Comparison of ENCODE assay signal across 8 cellular contexts in the genomic region with DNA sequence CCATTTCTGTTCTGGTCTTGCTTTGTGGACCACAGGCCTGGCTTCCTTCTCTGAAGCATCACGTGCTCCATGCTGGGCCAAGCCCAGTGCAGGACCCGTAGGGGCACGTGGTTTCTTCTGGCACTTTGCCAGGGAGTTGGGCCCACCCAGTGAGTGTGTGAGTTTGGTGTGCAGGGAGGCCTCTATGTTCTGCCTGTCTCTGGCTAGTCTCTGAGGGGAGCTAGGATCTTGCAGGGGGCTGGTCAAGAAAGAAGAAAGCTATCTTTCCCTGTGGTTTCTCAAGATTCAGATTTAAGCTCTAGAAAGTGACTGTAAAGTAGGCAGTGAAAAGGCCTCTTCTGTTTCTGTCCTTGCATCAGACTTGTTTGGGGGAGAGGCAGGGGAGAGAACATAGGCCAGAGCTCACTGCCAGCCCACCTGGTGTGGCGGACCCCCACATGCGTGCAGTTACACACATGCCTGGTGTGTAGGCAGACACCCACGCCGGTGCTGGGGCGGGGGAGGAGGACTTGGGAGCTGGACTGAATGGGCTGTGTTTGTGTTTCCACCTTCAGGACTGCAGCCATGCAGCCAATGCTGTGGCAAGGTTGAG. TPM values are rescaled to one million over a fixed set of nuclear protein-coding genes. Genes with fewer than 3 reads are reported as not detected.
DNase-seq lines count a peak whose midpoint lies in the region.

No MANE protein-coding gene starts in this region.

- no peak overlapping the region for H3K4me3 Mint-ChIP-seq in activated CD4-positive, alpha-beta memory T cell treated with anti-CD3 and anti-CD28 coated beads for 36 hours

- H3K4me1 Mint-ChIP-seq in activated CD4-positive, alpha-beta memory T cell treated with anti-CD3 and anti-CD28 coated beads for 36 hours (ENCODE audit: low read depth), result peaks cover 89% of the 10 kb centered on the region

- H3K27me3 Mint-ChIP-seq in activated CD4-positive, alpha-beta memory T cell treated with anti-CD3 and anti-CD28 coated beads for 36 hours, result no peaks in the 10 kb centered on the region

- peak overlapping the region; percentile 47 for H3K18ac ChIP-seq in trophoblast cell (ENCODE audit: low read length)

- H2BK12ac ChIP-seq in trophoblast cell (ENCODE audit: low read length), result peak overlapping the region; percentile 38

- no peak overlapping the region for H4K12ac ChIP-seq in trophoblast cell (ENCODE audit: low read depth, low read length)

- CTCF ChIA-PET in activated CD4-positive, alpha-beta memory T cell treated with anti-CD3 and anti-CD28 coated beads for 36 hours (lab: Charles Lee), result interaction anchor here (1.2 to 3.4 kb wide), 4 partner anchors 11 to 101 kb away, joined by 4 to 24 read pairs (median 7); a partner anchor contains a TSS

- no CpG with 5 or more reads among the region's 8 CpGs for WGBS in trophoblast cell (ENCODE audit: extremely low coverage, insufficient coverage, insufficient read length)

- H3K4ac ChIP-seq in trophoblast cell (ENCODE audit: low read depth, low read length), result peak overlapping the region; percentile 86

- POLR2A ChIA-PET in activated CD4-positive, alpha-beta memory T cell treated with anti-CD3 and anti-CD28 coated beads for 36 hours (lab: Charles Lee), result interaction anchor here (0.6 to 3.2 kb wide), 3 partner anchors 12 to 44 kb away, joined by 3 to 19 read pairs (median 4); a partner anchor contains a TSS

- no peak overlapping the region for H4K91ac ChIP-seq in trophoblast cell (ENCODE audit: low read depth, low read length)

- no peak overlapping the region for H3K14ac ChIP-seq in trophoblast cell (ENCODE audit: low read length)

- H3K27ac Mint-ChIP-seq in activated CD4-positive, alpha-beta memory T cell treated with anti-CD3 and anti-CD28 coated beads for 36 hours, result peak overlapping the region; percentile 80

- no peak overlapping the region for H2BK5ac ChIP-seq in trophoblast cell (ENCODE audit: low read depth, low read length, poor library complexity)

- no peak overlapping the region for H2BK120ac ChIP-seq in trophoblast cell (ENCODE audit: insufficient read depth, low read length, poor library complexity)

- H3K36me3 Mint-ChIP-seq in activated CD4-positive, alpha-beta memory T cell treated with anti-CD3 and anti-CD28 coated beads for 36 hours, result peaks cover 40% of the 10 kb centered on the region

- H3K36me3 ChIP-seq in trophoblast cell (ENCODE audit: control insufficient read depth in 1 of 2, insufficient read depth in 2 of 2, low read length in 2 of 2), result peaks cover 45 to 52% of the 10 kb centered on the region in 2 experiments

- H3K79me1 ChIP-seq in trophoblast cell (ENCODE audit: low read length), result peaks cover 11% of the 10 kb centered on the region

- H3K27me3 ChIP-seq in trophoblast cell (ENCODE audit: insufficient read depth, low read length), result no peaks in the 10 kb centered on the region

- H3K4me1 ChIP-seq in trophoblast cell (ENCODE audit: control insufficient read depth in 1 of 2, insufficient read depth in 2 of 2, low read length in 2 of 2), result peaks cover 48 to 50% of the 10 kb centered on the region in 2 experiments

- H4K8ac ChIP-seq in trophoblast cell (ENCODE audit: low read depth, low read length), result no peak overlapping the region

- no peak overlapping the region for H3K4me3 ChIP-seq in trophoblast cell (ENCODE audit: low read depth, low read length)

- H3K9me3 Mint-ChIP-seq in activated CD4-positive, alpha-beta memory T cell treated with anti-CD3 and anti-CD28 coated beads for 36 hours, result no peaks in the 10 kb centered on the region

- H3K9me3 ChIP-seq in trophoblast cell (ENCODE audit: insufficient read depth, low read depth, low read length), result peaks cover 3% of the 10 kb centered on the region

- H3K27ac ChIP-seq in trophoblast cell (ENCODE audit: low read depth, low read length), result no peak overlapping the region

- H3K9ac ChIP-seq in trophoblast cell (ENCODE audit: low read length), result no peak overlapping the region

- no peak overlapping the region for H3K4me2 ChIP-seq in trophoblast cell (ENCODE audit: low read length)

- H2AFZ ChIP-seq in trophoblast cell (ENCODE audit: insufficient read depth, low read length, poor library complexity), result no peak overlapping the region

- peak; percentile 33 for DNase-seq in NCI-H748 (lab: John Stamatoyannopoulos, UW; ENCODE audit: unreplicated experiment)
- DNase-seq in NCI-H748 treated with DMSO at 0.1 percent for 48 hours (lab: John Stamatoyannopoulos, UW), result no peak
- DNase-seq in activated CD4-positive, alpha-beta memory T cell treated with anti-CD3 and anti-CD28 coated beads for 36 hours, result peak; percentile 69
- DNase-seq in fibroblast of peridontal ligament (ENCODE audit: extremely low read depth), result peak; percentile 70
- no peak for DNase-seq in trophoblast cell
- no peak for DNase-seq in NK-92 (lab: John Stamatoyannopoulos, UW; ENCODE audit: unreplicated experiment)
- DNase-seq in NCI-H1930 (lab: John Stamatoyannopoulos, UW), result no peak
- DNase-seq in SIG-M5 (lab: John Stamatoyannopoulos, UW), result no peak

- H3K23ac ChIP-seq in trophoblast cell (ENCODE audit: low read length), result no peak overlapping the region

- intact Hi-C loops in activated CD4-positive, alpha-beta memory T cell treated with anti-CD3 and anti-CD28 coated beads for 36 hours (cut with micrococcal nuclease), result loop anchor here (1.0 kb wide), 1 partner anchor 9 kb away; no protein-coding TSS in a partner anchor

- H2AK5ac ChIP-seq in trophoblast cell (ENCODE audit: low read length), result peak overlapping the region; percentile 67

- peaks cover 30% of the 10 kb centered on the region for H3K79me2 ChIP-seq in trophoblast cell (ENCODE audit: control insufficient read depth, insufficient read depth, low read length, poor library complexity)

RNA-seq across cellular contexts. Expression of a gene that starts 11.8 kb away (rescaled TPM):
- 100 to 1,000 TPM; 134 to 139 TPM for total RNA-seq in activated CD4-positive, alpha-beta memory T cell treated with anti-CD3 and anti-CD28 coated beads for 36 hours
- polyA plus RNA-seq in trophoblast cell (2013), result 157 TPM in 2 replicates

RNA-seq across cellular contexts. Expression of a gene that starts 28.2 kb away (rescaled TPM):
- total RNA-seq in activated CD4-positive, alpha-beta memory T cell treated with anti-CD3 and anti-CD28 coated beads for 36 hours, result 1,000 to 10,000 TPM; 1,774 to 1,791 TPM
- 2,811 and 2,862 TPM in 2 replicates for polyA plus RNA-seq in trophoblast cell (2013)

RNA-seq across cellular contexts. Expression of a gene that starts 56.6 kb away (rescaled TPM):
- total RNA-seq in activated CD4-positive, alpha-beta memory T cell treated with anti-CD3 and anti-CD28 coated beads for 36 hours, result 10 to 100 TPM; 21.1 to 21.5 TPM
- 17.6 and 18.4 TPM in 2 replicates for polyA plus RNA-seq in trophoblast cell (2013)

Comparison
In these comparisons a context has a peak if more than half of its experiments do, and no peak if none do; other contexts are left out.
1. DNase-seq: peak in NCI-H748 (single experiment), activated CD4-positive, alpha-beta memory T cell treated with anti-CD3 and anti-CD28 coated beads for 36 hours (single experiment) and fibroblast of peridontal ligament (single experiment); none in NCI-H748 treated with DMSO at 0.1 percent for 48 hours (single experiment), trophoblast cell (0 of 2), NK-92 (single experiment), NCI-H1930 (0 of 2) and SIG-M5 (single experiment).